ENCODE assay signal across 1 cellular context in the genomic region with DNA sequence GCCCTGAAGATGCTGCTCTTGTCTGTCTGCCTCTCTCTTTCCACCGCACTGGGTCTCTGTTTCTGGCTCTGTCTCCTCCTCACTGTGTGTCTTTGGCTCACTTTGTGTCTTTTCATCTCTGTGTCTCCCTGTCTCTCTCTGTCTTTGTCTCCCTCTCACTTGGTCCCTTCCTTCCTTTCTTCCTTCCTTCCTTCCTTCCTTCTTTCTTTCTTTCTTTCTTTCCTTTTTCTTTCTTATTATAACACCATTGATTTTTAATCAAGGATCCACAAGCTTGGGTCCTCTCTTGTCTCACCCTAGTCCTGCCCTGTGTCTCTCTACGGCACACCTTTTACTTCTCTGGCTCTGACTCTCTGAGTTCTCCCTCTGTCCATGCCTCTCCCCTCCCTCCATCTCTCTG.
TF ChIP-seq lines count a peak whose summit lies in the region.

No MANE protein-coding gene starts in this region.

TF ChIP-seq in HEK293, 187 proteins besides CTCF, POLR2A, EP300 and RAD21 (continued from another document):
- TF ChIP-seq PRDM1 (tag by site-specific recombination; IDR thresholded peaks at IDR 0.05) (peak; percentile 22; the same call in 1 of the 2 replicates), ZNF510 (tag by site-specific recombination; IDR thresholded peaks at IDR 0.05; ENCODE audit: insufficient replicate concordance) (no peak), ZNF366 (tag by site-specific recombination; conservative IDR thresholded peaks at IDR 0.05) (peak; percentile 91), ZNF544 (tag by site-specific recombination; IDR thresholded peaks at IDR 0.05) (0 out of 2 replicates have a peak, but pooled peaks have one; percentile 23), ZNF302 (tag by site-specific recombination; IDR thresholded peaks at IDR 0.05; ENCODE audit: low read depth) (no peak), KLF16 (tag by site-specific recombination; IDR thresholded peaks at IDR 0.05) (no peak)
- TF ChIP-seq, protein P1, sequence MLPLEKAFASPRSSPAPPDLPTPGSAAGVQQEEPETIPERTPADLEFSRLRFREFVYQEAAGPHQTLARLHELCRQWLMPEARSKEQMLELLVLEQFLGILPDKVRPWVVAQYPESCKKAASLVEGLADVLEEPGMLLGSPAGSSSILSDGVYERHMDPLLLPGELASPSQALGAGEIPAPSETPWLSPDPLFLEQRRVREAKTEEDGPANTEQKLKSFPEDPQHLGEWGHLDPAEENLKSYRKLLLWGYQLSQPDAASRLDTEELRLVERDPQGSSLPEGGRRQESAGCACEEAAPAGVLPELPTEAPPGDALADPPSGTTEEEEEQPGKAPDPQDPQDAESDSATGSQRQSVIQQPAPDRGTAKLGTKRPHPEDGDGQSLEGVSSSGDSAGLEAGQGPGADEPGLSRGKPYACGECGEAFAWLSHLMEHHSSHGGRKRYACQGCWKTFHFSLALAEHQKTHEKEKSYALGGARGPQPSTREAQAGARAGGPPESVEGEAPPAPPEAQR (tag by site-specific recombination; IDR thresholded peaks at IDR 0.05) = no peak
TF ChIP-seq in HEK293: peak in this region for 3.
